ENCODE assay signal across 27 cellular contexts in the genomic region with DNA sequence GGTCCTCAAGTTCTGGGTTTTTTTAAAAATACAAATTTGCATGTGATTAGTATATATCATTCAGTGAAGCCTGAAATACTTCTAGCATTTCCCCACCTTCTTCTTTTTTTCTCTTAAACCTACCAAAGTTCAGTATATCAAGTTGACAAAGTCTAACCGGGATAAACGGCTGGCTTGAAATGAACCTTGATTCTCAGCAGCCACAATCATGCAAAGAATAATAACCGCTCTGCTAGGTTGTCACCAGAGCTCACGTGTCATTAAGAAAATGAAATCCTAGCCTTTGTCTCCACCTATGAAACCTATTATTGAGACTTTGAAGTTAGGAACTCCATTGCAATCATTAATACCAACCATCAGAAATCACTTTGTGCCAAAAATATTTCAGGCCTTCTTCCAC.
"Had no signal": no experiment of that assay in that cellular context is flagged by ENCODE, and none has a peak within 500 bp of the region (broad histone marks: within the 10 kb centered on the region; RNA-seq: fewer than 3 reads in every experiment).

No MANE protein-coding gene starts in this region.

- ATAC-seq: activated naive CD4-positive, alpha-beta T cell treated with anti-CD3 and anti-CD28 coated beads, Interleukin-2, amount 50 U/mL, for 72 hours; activated T-cell treated with anti-CD3 and anti-CD28 coated beads, Interleukin-2, amount 50 U/mL, for 72 hours; activated T-helper 17 cell treated with anti-CD3 and anti-CD28 coated beads, Interleukin-2, amount 50 U/mL, for 72 hours; K562; Panc1 had no signal

- H3K4me3 ChIP-seq: K562, SJCRH30, SK-N-MC had no signal

- H3K4me1 ChIP-seq: SJCRH30 had no signal

- H3K27me3 ChIP-seq: brain microvascular endothelial cell, SJCRH30 had no signal

- H3K27me3 Mint-ChIP-seq: activated CD4-positive, alpha-beta memory T cell treated with anti-CD3 and anti-CD28 coated beads, Interleukin-2, amount 10 ng/mL, durations not matched to agents 7 days and 5 days; activated T-helper 17 cell treated with anti-CD3 and anti-CD28 coated beads, Interleukin-2, amount 50 U/mL, for 72 hours had no signal

- H3K27ac ChIP-seq: brain microvascular endothelial cell, SJCRH30, SK-N-MC, WERI-Rb-1 had no signal

- H3K4me3 Mint-ChIP-seq: activated CD4-positive, alpha-beta memory T cell treated with anti-CD3 and anti-CD28 coated beads, Interleukin-2, amount 10 ng/mL, durations not matched to agents 7 days and 5 days; activated T-helper 17 cell treated with anti-CD3 and anti-CD28 coated beads, Interleukin-2, amount 50 U/mL, for 72 hours had no signal

- H3K36me3 Mint-ChIP-seq: activated naive CD4-positive, alpha-beta T cell treated with anti-CD3 and anti-CD28 coated beads, Interleukin-2, amount 50 U/mL, for 72 hours had no signal

- H3K9me3 Mint-ChIP-seq: activated CD4-positive, alpha-beta memory T cell treated with anti-CD3 and anti-CD28 coated beads, Interleukin-2, amount 10 ng/mL, durations not matched to agents 7 days and 5 days; activated T-cell treated with anti-CD3 and anti-CD28 coated beads, Interleukin-2, amount 50 U/mL, for 72 hours; activated T-helper 17 cell treated with anti-CD3 and anti-CD28 coated beads, Interleukin-2, amount 50 U/mL, for 72 hours had no signal

- H3K36me3 ChIP-seq: brain microvascular endothelial cell, SJCRH30, WERI-Rb-1 had no signal

- DNase-seq: activated CD4-positive, alpha-beta memory T cell treated with anti-CD3 and anti-CD28 coated beads, Interleukin-2, amount 10 ng/mL, durations not matched to agents 7 days and 5 days; activated CD4-positive, alpha-beta T cell treated with anti-CD3 and anti-CD28 coated beads for 1 hour; activated CD4-positive, alpha-beta T cell treated with anti-CD3 and anti-CD28 coated beads for 48 hours; activated CD4-positive, CD25-positive, alpha-beta regulatory T cell; activated CD8-positive, alpha-beta memory T cell treated with anti-CD3 and anti-CD28 coated beads for 24 hours; activated effector memory CD4-positive, alpha-beta T cell treated with anti-CD3 and anti-CD28 coated beads, Interleukin-2, amount 50 U/mL, for 16 hours; activated naive CD4-positive, alpha-beta T cell; activated T-cell treated with anti-CD3 and anti-CD28 coated beads, Interleukin-2, amount 50 U/mL, for 1 hour; activated T-cell treated with anti-CD3 and anti-CD28 coated beads, Interleukin-2, amount 50 U/mL, for 72 hours; aorta; brain microvascular endothelial cell; central memory CD4-positive, alpha-beta T cell; NCI-H1092 treated with DMSO at 0.1 percent for 48 hours; NCI-H146; NCI-H187; NCI-H2107; NCI-H345; NCI-H524 treated with DMSO at 0.1 percent for 48 hours; SHP77; SJCRH30; T1000; WERI-Rb-1 had no signal

- H3K27ac Mint-ChIP-seq: activated CD4-positive, alpha-beta memory T cell treated with anti-CD3 and anti-CD28 coated beads, Interleukin-2, amount 10 ng/mL, durations not matched to agents 7 days and 5 days; activated T-cell treated with anti-CD3 and anti-CD28 coated beads, Interleukin-2, amount 50 U/mL, for 72 hours; activated T-helper 17 cell treated with anti-CD3 and anti-CD28 coated beads, Interleukin-2, amount 50 U/mL, for 72 hours had no signal
